13 cellular contexts compared by ENCODE assay signal in the genomic region with DNA sequence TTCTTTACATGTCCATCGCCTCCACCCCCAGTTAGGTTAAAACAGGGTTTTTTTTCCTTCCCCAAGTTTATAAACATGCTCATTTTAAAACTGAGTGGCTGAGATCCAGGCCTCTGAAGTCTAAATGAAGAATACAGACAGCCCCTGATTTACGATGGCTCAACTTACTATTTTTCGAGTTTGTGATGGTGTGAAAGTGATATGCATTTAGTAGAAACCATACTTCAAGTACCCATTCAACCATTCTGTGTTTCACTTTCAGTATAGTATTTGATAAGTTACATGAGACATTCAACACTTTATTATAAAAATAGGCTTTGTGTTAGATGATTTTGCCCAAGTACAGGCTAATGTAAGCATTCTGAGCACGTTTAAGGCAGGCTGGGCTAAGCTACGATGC. TPM values are rescaled to one million over a fixed set of nuclear protein-coding genes. Genes with fewer than 3 reads are reported as not detected.
DNase-seq lines count a peak whose midpoint lies in the region; ATAC-seq lines count a peak whose summit lies in the region.
"Had no signal": no experiment of that assay in that cellular context is flagged by ENCODE, and none has a peak within 500 bp of the region (broad histone marks: within the 10 kb centered on the region; RNA-seq: fewer than 3 reads in every experiment).

No MANE protein-coding gene starts in this region.

- no peaks in the 10 kb centered on the region for H3K4me1 ChIP-seq in SJCRH30
- H3K4me1 ChIP-seq: left lung, vagina had no signal

- peak overlapping the region; percentile 69 for H3K4me3 Mint-ChIP-seq in activated naive CD8-positive, alpha-beta T cell treated with anti-CD3 and anti-CD28 coated beads, Interleukin-2, amount 50 U/mL, for 24 hours

- H3K4me3 ChIP-seq in GM08714 (ENCODE audit: low read length) (peak overlapping the region; percentile 83; the same call in 1 of the 2 replicates), SJCRH30 (no peak overlapping the region)
- H3K4me3 ChIP-seq: left lung, vagina had no signal

- no peak for DNase-seq in activated naive CD8-positive, alpha-beta T cell treated with anti-CD3 and anti-CD28 coated beads, Interleukin-2, amount 50 U/mL, for 24 hours
- no peak for DNase-seq in GF-D8 (lab: John Stamatoyannopoulos, UW)
- DNase-seq in SJCRH30, result no peak
- no peak for DNase-seq in islet precursor cell
- DNase-seq: activated CD4-positive, alpha-beta T cell treated with anti-CD3 and anti-CD28 coated beads, Interleukin-2, amount 50 U/mL, for 4 hours; left lung; NCI-H2029 had no signal

- no peak overlapping the region for H3K27ac ChIP-seq in SJCRH30
- H3K27ac ChIP-seq: HL-60, left lung, vagina had no signal

- no peaks in the 10 kb centered on the region for H3K27me3 ChIP-seq in SJCRH30
- H3K27me3 ChIP-seq: left lung, vagina had no signal

- H3K36me3 ChIP-seq in SJCRH30, result no peaks in the 10 kb centered on the region
- H3K36me3 ChIP-seq: vagina had no signal

- no peaks in the 10 kb centered on the region for H3K9me3 ChIP-seq in SJCRH30 (replicated peaks)
- H3K9me3 ChIP-seq: left lung, vagina had no signal

- H3K9me3 Mint-ChIP-seq in activated naive CD8-positive, alpha-beta T cell treated with anti-CD3 and anti-CD28 coated beads, Interleukin-2, amount 50 U/mL, for 24 hours, result no peaks in the 10 kb centered on the region

- H3K27me3 Mint-ChIP-seq in activated naive CD8-positive, alpha-beta T cell treated with anti-CD3 and anti-CD28 coated beads, Interleukin-2, amount 50 U/mL, for 24 hours, result no peaks in the 10 kb centered on the region

- H3K36me3 Mint-ChIP-seq in activated naive CD8-positive, alpha-beta T cell treated with anti-CD3 and anti-CD28 coated beads, Interleukin-2, amount 50 U/mL, for 24 hours (ENCODE audit: low read depth), result no peaks in the 10 kb centered on the region

- ATAC-seq in GM19395 (IDR thresholded peaks at IDR 0.05; ENCODE audit: unreplicated experiment) (peak; percentile 85), HG03378 (IDR thresholded peaks at IDR 0.05; ENCODE audit: unreplicated experiment) (peak; percentile 74), GM19035 (IDR thresholded peaks at IDR 0.05; ENCODE audit: unreplicated experiment) (no peak)
- ATAC-seq in activated naive CD8-positive, alpha-beta T cell treated with anti-CD3 and anti-CD28 coated beads, Interleukin-2, amount 50 U/mL, for 24 hours, result peak; percentile 31
- ATAC-seq: left lung had no signal

- peaks cover 26% of the 10 kb centered on the region for H3K4me1 Mint-ChIP-seq in activated naive CD8-positive, alpha-beta T cell treated with anti-CD3 and anti-CD28 coated beads, Interleukin-2, amount 50 U/mL, for 24 hours

- peak overlapping the region; percentile 88 for H3K27ac Mint-ChIP-seq in activated naive CD8-positive, alpha-beta T cell treated with anti-CD3 and anti-CD28 coated beads, Interleukin-2, amount 50 U/mL, for 24 hours

RNA-seq across cellular contexts. Expression of a gene that starts 30.5 kb away (rescaled TPM):
- total RNA-seq in SJCRH30 (2014; rRNA removed; shearing (Covaris generic)), result 38.3 and 38.9 TPM in 2 replicates
